Comparison of ENCODE assay signal across 24 cellular contexts in the genomic region with DNA sequence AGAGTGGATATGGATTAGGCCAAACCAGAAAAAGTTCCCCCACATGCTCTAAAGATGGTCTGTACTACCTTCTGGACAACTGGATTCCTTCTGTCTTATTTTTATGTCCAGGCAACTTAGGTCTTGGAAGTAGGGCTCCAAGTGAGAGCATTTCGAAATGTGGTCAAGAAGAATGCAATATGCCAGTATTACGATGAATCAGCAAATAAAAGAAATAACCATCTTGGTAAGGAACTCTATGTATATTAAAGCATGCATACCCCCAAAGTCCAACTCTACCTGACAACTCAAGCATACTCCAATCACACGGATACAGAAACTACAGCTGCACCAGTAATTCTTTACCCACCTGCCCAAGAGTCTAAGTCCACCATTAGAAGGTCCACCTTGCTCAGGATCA.
DNase-seq lines count a peak whose midpoint lies in the region; ATAC-seq, FAIRE-seq and TF ChIP-seq lines count a peak whose summit lies in the region.
"Had no signal": no experiment of that assay in that cellular context is flagged by ENCODE, and none has a peak within 500 bp of the region (broad histone marks: within the 10 kb centered on the region; RNA-seq: fewer than 3 reads in every experiment).

No MANE protein-coding gene starts in this region.

- BruUV-seq in HepG2 (replicated peaks; lab: Mats Ljungman, UMichigan) (no TSS peak), K562 (replicated peaks; lab: Mats Ljungman, UMichigan) (no TSS peak)

- TF ChIP-seq RAD21 in HepG2 (CRISPR knock-in tag; IDR thresholded peaks at IDR 0.05) = no peak
- TF ChIP-seq RAD21 in K562 (CRISPR knock-in tag; conservative IDR thresholded peaks at IDR 0.05 in 1 of 2, IDR thresholded peaks at IDR 0.05 in 1 of 2) = no peak

- H3K79me2 ChIP-seq in HepG2 (ENCODE audit: insufficient read depth, low read length) = no peaks in the 10 kb centered on the region
- no peaks in the 10 kb centered on the region for H3K79me2 ChIP-seq in K562 (ENCODE audit: control insufficient read depth, insufficient read depth, low read length)

- 1% methylated on average over 3 of the region's 3 CpGs for WGBS in HepG2 (ENCODE audit: low lambda C conversion rate)
- 62% methylated on average over 3 of the region's 3 CpGs for WGBS in right lobe of liver (ENCODE audit: insufficient coverage, low coverage, low lambda C conversion rate, missing lambda C conversion rate)
- 13% methylated on average over 3 of the region's 3 CpGs for WGBS in K562 (ENCODE audit: insufficient coverage, low coverage, missing lambda C conversion rate)

- no peaks in the 10 kb centered on the region for H4K20me1 ChIP-seq in HepG2 (ENCODE audit: insufficient read depth, low read length)
- no peaks in the 10 kb centered on the region for H4K20me1 ChIP-seq in K562 (replicated peaks; ENCODE audit: control insufficient read depth, insufficient read depth, low read length)
- H4K20me1 ChIP-seq: BLaER1 had no signal

- FAIRE-seq in HepG2 (lab: Jason Lieb, UNC) = no peak
- no peak for FAIRE-seq in K562 (lab: Jason Lieb, UNC)
- FAIRE-seq: GM12878, GM12892, GM18507 had no signal

- H3K27me3 ChIP-seq in HepG2 (ENCODE audit: control insufficient read depth in 1 of 2, insufficient read depth in 2 of 2, low read length in 2 of 2) (no peaks in the 10 kb centered on the region), right lobe of liver (no peaks in the 10 kb centered on the region), K562 (ENCODE audit: control insufficient read depth in 2 of 2, insufficient read depth in 2 of 2, low read length in 2 of 2) (no peaks in the 10 kb centered on the region; a peak in 2 of 5 replicates)
- H3K27me3 ChIP-seq: BE2C, BLaER1 had no signal

- intact Hi-C loops in HepG2 (cut with micrococcal nuclease; ENCODE audit: unreplicated experiment) = no loop called here
- intact Hi-C loops in right lobe of liver (cut with DNase I) = no loop called here
- intact Hi-C loops in K562 (cut with micrococcal nuclease) = no loop called here

- H3K36me3 ChIP-seq in HepG2 (replicated peaks in 1 of 2; ENCODE audit: control insufficient read depth in 1 of 2, insufficient read depth in 2 of 2, low read length in 2 of 2) (no peaks in the 10 kb centered on the region), right lobe of liver (no peaks in the 10 kb centered on the region), K562 (ENCODE audit: control insufficient read depth, insufficient read depth, low read length) (no peaks in the 10 kb centered on the region)
- H3K36me3 ChIP-seq: BE2C, BLaER1 had no signal

- POLR2A ChIA-PET in HepG2 (lab: Yijun Ruan, JAX) (no interaction called here), K562 (lab: Yijun Ruan, JAX) (interaction anchor here (1.2 kb wide), 1 partner anchor 178 kb away, joined by 3 read pairs; no protein-coding TSS in a partner anchor)

- no peaks in the 10 kb centered on the region for H3K9me1 ChIP-seq in K562 (ENCODE audit: control insufficient read depth, insufficient read depth, low read length)

- TF ChIP-seq POLR2A in HepG2 (IDR thresholded peaks at IDR 0.05; ENCODE audit: insufficient read depth in 1 of 2, low read depth in 2 of 2, low read length in 2 of 2) = no peak
- TF ChIP-seq POLR2A in right lobe of liver (IDR thresholded peaks at IDR 0.05) = no peak
- no peak for TF ChIP-seq POLR2A in K562 (conservative IDR thresholded peaks at IDR 0.05)

- H3K4me2 ChIP-seq in HepG2 (ENCODE audit: low read depth, low read length) = no peak overlapping the region
- no peak overlapping the region for H3K4me2 ChIP-seq in K562 (ENCODE audit: insufficient read depth, low read length)
- H3K4me2 ChIP-seq: BLaER1 had no signal

- H3K27ac ChIP-seq in HepG2 (ENCODE audit: extremely low read length, insufficient read depth, low read length) (no peak overlapping the region), right lobe of liver (no peak overlapping the region), K562 (ENCODE audit: extremely low read depth, low read depth, low read length) (no peak overlapping the region)
- H3K27ac ChIP-seq: 22Rv1, BLaER1 had no signal

- H2AFZ ChIP-seq in HepG2 (ENCODE audit: low read length) (no peak overlapping the region), K562 (ENCODE audit: low read depth, low read length) (no peak overlapping the region)

- H3K4me1 ChIP-seq in HepG2 (ENCODE audit: insufficient read depth, low read length) (no peaks in the 10 kb centered on the region), right lobe of liver (no peaks in the 10 kb centered on the region), K562 (replicated peaks in 1 of 2; ENCODE audit: control insufficient read depth in 2 of 2, insufficient read depth in 2 of 2, low read length in 2 of 2) (no peaks in the 10 kb centered on the region; a peak in 1 of 5 replicates)
- H3K4me1 ChIP-seq: BE2C, BLaER1 had no signal

- H3K9me3 ChIP-seq in HepG2 (ENCODE audit: low read length) (no peaks in the 10 kb centered on the region), right lobe of liver (no peaks in the 10 kb centered on the region), K562 (replicated peaks; ENCODE audit: control insufficient read depth, insufficient read depth, low read depth, low read length) (no peaks in the 10 kb centered on the region)
- H3K9me3 ChIP-seq: BE2C, BLaER1 had no signal

- in situ Hi-C loops in HepG2 (cut with HindIII; ENCODE audit: extremely low pct_ligation_motif_present, low pct_unique_long_range_greater_than_20kb) = no loop called here
- in situ Hi-C loops in K562 (cut with MboI) = no loop called here

- H3K4me3 ChIP-seq in HepG2 (replicated peaks in 1 of 3; ENCODE audit: insufficient read depth in 1 of 3, low read depth in 2 of 3, low read length in 3 of 3) (no peak overlapping the region), right lobe of liver (no peak overlapping the region), K562 (no peak overlapping the region)
- H3K4me3 ChIP-seq: BLaER1, GM12878 had no signal

- CTCF ChIA-PET in HepG2 (lab: Yijun Ruan, JAX; ENCODE audit: low intra/inter-chr PET ratio, low total read pairs) (no interaction called here), K562 (lab: Yijun Ruan, JAX; ENCODE audit: low intra/inter-chr PET ratio) (no interaction called here)

- H3K9ac ChIP-seq in HepG2 (ENCODE audit: insufficient read depth, low read depth, low read length) = no peak overlapping the region
- H3K9ac ChIP-seq in K562 (ENCODE audit: insufficient read depth in 1 of 2, low read depth in 2 of 2, low read length in 2 of 2) = no peak overlapping the region
- H3K9ac ChIP-seq: BLaER1 had no signal

- no peak for DNase-seq in HepG2 (ENCODE audit: low spot score)
- no peak for DNase-seq in right lobe of liver
- DNase-seq in K562 (ENCODE audit: extremely low read depth in 1 of 4, low spot score in 3 of 4) = no peak
- DNase-seq in left lobe of liver (ENCODE audit: low spot score) = no peak
- no peak for DNase-seq in hypothalamus (lab: John Stamatoyannopoulos, UW)
- DNase-seq: ACHN; BE2C; C1 segment of cervical spinal cord; CD4-positive, alpha-beta memory T cell; CD4-positive, CD25-positive, alpha-beta regulatory T cell; CD8-positive, alpha-beta memory T cell; COR-L47; DMS 273 treated with DMSO at 0.1 percent for 48 hours; DMS153; DMS53; DMS79; DND-41; EL; GDM1 had no signal

- no peak for ATAC-seq in HepG2
- ATAC-seq in right lobe of liver = no peak
- ATAC-seq in K562 = no peak
- ATAC-seq in left lobe of liver = no peak
- ATAC-seq: GM12878 had no signal

- no peak for TF ChIP-seq EP300 in HepG2 (IDR thresholded peaks at IDR 0.05; ENCODE audit: low read depth in 2 of 2, low read length in 2 of 2)
- TF ChIP-seq EP300 in HepG2 (CRISPR knock-in tag; IDR thresholded peaks at IDR 0.05; ENCODE audit: borderline replicate concordance) = no peak
- no peak for TF ChIP-seq EP300 in K562 (IDR thresholded peaks at IDR 0.05; ENCODE audit: low read length)

- TF ChIP-seq CTCF in HepG2 (CRISPR knock-in tag; IDR thresholded peaks at IDR 0.05) (no peak), right lobe of liver (IDR thresholded peaks at IDR 0.05) (no peak), K562 (IDR thresholded peaks at IDR 0.05 in 2 of 3, conservative IDR thresholded peaks at IDR 0.05 in 1 of 3; ENCODE audit: insufficient read depth in 2 of 3, low read depth in 1 of 3, low read length in 3 of 3) (no peak)

TF ChIP-seq in HepG2, 621 proteins besides CTCF, POLR2A, EP300 and RAD21:
- TF ChIP-seq ZNF234 (CRISPR knock-in tag; conservative IDR thresholded peaks at IDR 0.05) = no peak
- no peak for TF ChIP-seq IKZF4 (CRISPR knock-in tag; IDR thresholded peaks at IDR 0.05; ENCODE audit: borderline replicate concordance, low read depth, not compliant biosample characterization)
- no peak for TF ChIP-seq ZNF761 (CRISPR knock-in tag; conservative IDR thresholded peaks at IDR 0.05)
- peak; percentile 75 to 88 for TF ChIP-seq MAFK (conservative IDR thresholded peaks at IDR 0.05 in 1 of 2, IDR thresholded peaks at IDR 0.05 in 1 of 2; ENCODE audit: low read length in 2 of 2)
- TF ChIP-seq MAFF (IDR thresholded peaks at IDR 0.05; ENCODE audit: low read depth, low read length) = peak; percentile 78
- no peak for TF ChIP-seq RFXANK (CRISPR knock-in tag; IDR thresholded peaks at IDR 0.05)

TF ChIP-seq in K562, 482 proteins besides CTCF, POLR2A, EP300 and RAD21 (continues in another document):
- peak; percentile 69 for TF ChIP-seq MAFF (IDR thresholded peaks at IDR 0.05; ENCODE audit: low read length)
- TF ChIP-seq, protein P1, sequence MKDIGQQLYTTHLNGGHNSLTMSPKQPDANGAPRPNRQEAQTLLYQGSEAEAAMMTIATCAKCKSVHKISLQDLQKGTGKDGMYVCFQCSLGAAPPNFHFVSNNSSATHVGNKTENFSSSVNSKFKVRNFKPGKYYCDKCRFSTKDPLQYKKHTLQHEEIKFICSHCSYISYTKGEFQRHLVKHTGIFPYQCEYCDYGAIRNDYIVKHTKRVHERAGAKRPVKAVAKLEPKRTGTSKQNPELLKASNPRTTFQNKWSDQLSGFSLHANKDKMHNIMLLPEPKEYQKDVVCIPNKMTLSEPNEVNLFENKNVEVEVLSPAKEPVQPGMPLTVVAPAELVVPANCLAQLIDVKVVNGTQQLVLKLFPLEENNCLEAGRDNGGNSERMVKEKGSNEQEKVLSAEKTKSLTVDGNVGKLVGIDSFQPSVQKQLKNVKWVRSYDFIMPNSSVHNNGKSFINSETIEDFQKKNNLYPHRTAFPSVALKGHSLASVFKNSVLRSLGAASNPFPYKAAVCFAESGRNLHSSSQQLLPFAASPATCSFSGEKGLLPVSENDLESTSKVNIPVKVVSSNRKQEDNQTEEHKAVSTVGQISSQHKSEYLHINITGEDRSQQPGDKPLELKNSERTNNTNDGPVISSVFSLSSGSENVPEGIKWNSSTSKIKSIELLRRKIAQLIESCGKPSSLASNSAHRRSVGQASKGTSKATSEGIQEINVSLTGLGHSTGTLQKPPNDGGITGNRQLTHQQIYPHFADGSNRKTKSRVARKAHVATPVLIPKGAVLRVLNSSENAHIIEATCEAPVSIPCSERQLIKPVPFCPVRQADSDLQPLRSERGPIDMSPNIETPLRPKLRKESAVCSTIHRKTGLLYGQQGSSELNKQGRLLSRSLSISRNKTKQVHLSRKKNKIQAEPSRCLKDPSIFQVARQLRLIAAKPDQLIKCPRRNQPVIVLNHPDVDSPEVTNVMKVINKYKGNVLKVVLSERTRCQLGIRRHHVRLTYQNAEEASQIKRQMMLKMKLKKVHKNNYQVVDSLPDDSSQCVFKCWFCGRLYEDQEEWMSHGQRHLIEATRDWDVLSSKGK (CRISPR knock-in tag; IDR thresholded peaks at IDR 0.05) = no peak
